1 cellular context compared by ENCODE assay signal in genomic region chr10:131981429-131982184, GRCh38.
TF ChIP-seq lines count a peak whose summit lies in the region.

Gene BNIP3 (minus strand): TSS chr10:131981923. CDS start chr10:131981806, 117 bp downstream.

TF ChIP-seq in HEK293, 187 proteins besides CTCF, POLR2A, EP300 and RAD21 (continued from another document):
- TF ChIP-seq ZNF488 (tag by site-specific recombination; IDR thresholded peaks at IDR 0.05), result no peak
- TF ChIP-seq PBX3 (CRISPR knock-in tag; IDR thresholded peaks at IDR 0.05), result peak; percentile 85
- TF ChIP-seq ZNF311 (tag by site-specific recombination; IDR thresholded peaks at IDR 0.05; ENCODE audit: borderline replicate concordance), result no peak
- no peak for TF ChIP-seq SCRT1 (tag by site-specific recombination; IDR thresholded peaks at IDR 0.05; ENCODE audit: borderline replicate concordance)
- TF ChIP-seq ZNF837 (tag by site-specific recombination; IDR thresholded peaks at IDR 0.05), result no peak
- TF ChIP-seq SALL2 (tag by site-specific recombination; IDR thresholded peaks at IDR 0.05; ENCODE audit: borderline replicate concordance), result no peak
- no peak for TF ChIP-seq ZNF362 (tag by site-specific recombination; IDR thresholded peaks at IDR 0.05)
- TF ChIP-seq ZNF664 (tag by site-specific recombination; IDR thresholded peaks at IDR 0.05), result no peak
- no peak for TF ChIP-seq ZNF350 (tag by site-specific recombination; IDR thresholded peaks at IDR 0.05)
- TF ChIP-seq OSR2 (tag by site-specific recombination; IDR thresholded peaks at IDR 0.05), result no peak
- peak; percentile 34; the same call in 1 of the 2 replicates for TF ChIP-seq ZXDB (tag by site-specific recombination; IDR thresholded peaks at IDR 0.05)
- no peak for TF ChIP-seq ZNF138 (tag by site-specific recombination; IDR thresholded peaks at IDR 0.05; ENCODE audit: borderline replicate concordance)
- peak; percentile 93 for TF ChIP-seq ZNF398 (tag by site-specific recombination; IDR thresholded peaks at IDR 0.05)
- no peak for TF ChIP-seq ZSCAN4 (tag by site-specific recombination; IDR thresholded peaks at IDR 0.05)
- TF ChIP-seq ZNF670 (tag by site-specific recombination; IDR thresholded peaks at IDR 0.05; ENCODE audit: low read depth), result no peak
- no peak for TF ChIP-seq PRDM4 (tag by site-specific recombination; IDR thresholded peaks at IDR 0.05)
- no peak for TF ChIP-seq ZBTB1 (tag by site-specific recombination; IDR thresholded peaks at IDR 0.05)
- no peak for TF ChIP-seq ZNF114 (tag by site-specific recombination; IDR thresholded peaks at IDR 0.05)
- no peak for TF ChIP-seq ZNF558 (tag by site-specific recombination; IDR thresholded peaks at IDR 0.05)
- no peak for TF ChIP-seq ZNF354C (tag by site-specific recombination; IDR thresholded peaks at IDR 0.05; ENCODE audit: borderline replicate concordance, low read depth)
- TF ChIP-seq ZNF785 (tag by site-specific recombination; IDR thresholded peaks at IDR 0.05), result no peak
- no peak for TF ChIP-seq ZNF366 (tag by site-specific recombination; conservative IDR thresholded peaks at IDR 0.05)
- TF ChIP-seq ZEB2 (tag by site-specific recombination; IDR thresholded peaks at IDR 0.05), result no peak
- TF ChIP-seq ZNF335 (tag by site-specific recombination; conservative IDR thresholded peaks at IDR 0.05), result no peak
- no peak for TF ChIP-seq PRDM1 (tag by site-specific recombination; IDR thresholded peaks at IDR 0.05)
- peak; percentile 66; the same call in 1 of the 2 replicates for TF ChIP-seq ZBTB20 (tag by site-specific recombination; IDR thresholded peaks at IDR 0.05)
- TF ChIP-seq ZFP3 (tag by site-specific recombination; IDR thresholded peaks at IDR 0.05; ENCODE audit: low read depth), result no peak
- no peak for TF ChIP-seq ZBTB48 (tag by site-specific recombination; IDR thresholded peaks at IDR 0.05)
- peak; percentile 83; the same call in 1 of the 2 replicates for TF ChIP-seq ZNF2 (tag by site-specific recombination; IDR thresholded peaks at IDR 0.05)
- no peak for TF ChIP-seq ZNF639 (tag by site-specific recombination; IDR thresholded peaks at IDR 0.05)
- no peak for TF ChIP-seq ZNF404 (tag by site-specific recombination; IDR thresholded peaks at IDR 0.05)
- no peak for TF ChIP-seq ZNF223 (tag by site-specific recombination; IDR thresholded peaks at IDR 0.05)
- TF ChIP-seq ZNF214 (tag by site-specific recombination; IDR thresholded peaks at IDR 0.05; ENCODE audit: borderline replicate concordance), result no peak
- TF ChIP-seq ZNF132 (tag by site-specific recombination; IDR thresholded peaks at IDR 0.05; ENCODE audit: borderline replicate concordance), result no peak
- no peak for TF ChIP-seq ZNF645 (tag by site-specific recombination; IDR thresholded peaks at IDR 0.05)
- TF ChIP-seq PATZ1 (tag by site-specific recombination; IDR thresholded peaks at IDR 0.05), result peak; percentile 63
TF ChIP-seq in HEK293: peak in this region for 28.
